ENCODE assay signal across 19 cellular contexts in genomic region chr12:131088701-131089525, GRCh38.
DNase-seq lines count a peak whose midpoint lies in the region; ATAC-seq and TF ChIP-seq lines count a peak whose summit lies in the region.
"Had no signal": no experiment of that assay in that cellular context is flagged by ENCODE, and none has a peak within 500 bp of the region (broad histone marks: within the 10 kb centered on the region; RNA-seq: fewer than 3 reads in every experiment).

No MANE protein-coding gene starts in this region.

- no peak overlapping the region for H3K14ac ChIP-seq in neuronal stem cell (ENCODE audit: low read length)

- peaks cover 11% of the 10 kb centered on the region for H3K27me3 Mint-ChIP-seq in chondrocyte (ENCODE audit: low read depth)

- no peaks in the 10 kb centered on the region for H3K79me1 ChIP-seq in neuronal stem cell (ENCODE audit: low read depth, low read length)

- no peak overlapping the region for H3K27ac ChIP-seq in neuronal stem cell (replicated peaks; ENCODE audit: low read length)
- H3K27ac ChIP-seq: C4-2B, foreskin keratinocyte, PC-9 had no signal

- peak overlapping the region; percentile 65 for H2AK5ac ChIP-seq in neuronal stem cell (ENCODE audit: low read depth, low read length)

- no peak overlapping the region for H3K4me3 Mint-ChIP-seq in chondrocyte (ENCODE audit: unreplicated experiment)

- no peaks in the 10 kb centered on the region for H3K9me3 Mint-ChIP-seq in chondrocyte (ENCODE audit: low read depth)
- H3K9me3 Mint-ChIP-seq: activated naive CD4-positive, alpha-beta T cell treated with anti-CD3 and anti-CD28 coated beads, Interleukin-2, amount 50 U/mL, for 72 hours had no signal

- no peak overlapping the region for H2AFZ ChIP-seq in neuronal stem cell (ENCODE audit: low read length)
- H2AFZ ChIP-seq: PC-9 had no signal

- H3K36me3 Mint-ChIP-seq in chondrocyte (ENCODE audit: low read depth): no peaks in the 10 kb centered on the region
- H3K36me3 Mint-ChIP-seq: activated naive CD4-positive, alpha-beta T cell treated with anti-CD3 and anti-CD28 coated beads, Interleukin-2, amount 50 U/mL, for 72 hours had no signal

- peak overlapping the region; percentile 8 for H4K8ac ChIP-seq in neuronal stem cell (ENCODE audit: low read depth, low read length)

- ATAC-seq in HG03520 (IDR thresholded peaks at IDR 0.05; ENCODE audit: unreplicated experiment): no peak
- ATAC-seq: activated naive CD4-positive, alpha-beta T cell treated with anti-CD3 and anti-CD28 coated beads, Interleukin-2, amount 50 U/mL, for 72 hours; foreskin keratinocyte; SK-N-SH treated with all-trans-retinoic acid at 6 μM for 48 hours had no signal

- H2BK5ac ChIP-seq in neuronal stem cell (ENCODE audit: low read length): no peak overlapping the region

- H2BK120ac ChIP-seq in neuronal stem cell (ENCODE audit: low read depth, low read length): no peak overlapping the region

- H3K27me3 ChIP-seq in neuronal stem cell (ENCODE audit: control insufficient read depth in 3 of 3, insufficient read depth in 3 of 3, low read depth in 1 of 3, low read length in 3 of 3): peaks cover 0 to 9% (median 0%) of the 10 kb centered on the region in 3 experiments
- H3K27me3 ChIP-seq: foreskin keratinocyte had no signal

- no CpG with 5 or more reads among the region's 28 CpGs for WGBS in neuronal stem cell (ENCODE audit: extremely low coverage in 2 of 2, insufficient read length in 2 of 2, insufficient replicate concordance in 1 of 2), 2 donors

- H3K4me1 Mint-ChIP-seq in chondrocyte (ENCODE audit: low read depth): peaks cover 4% of the 10 kb centered on the region

- no peak overlapping the region for H3K4me3 ChIP-seq in neuronal stem cell (ENCODE audit: low read length in 2 of 2)
- H3K4me3 ChIP-seq: PC-9 had no signal

- no peak overlapping the region for H3K4ac ChIP-seq in neuronal stem cell (ENCODE audit: low read length)

- no peak overlapping the region for H3K4me2 ChIP-seq in neuronal stem cell (ENCODE audit: insufficient read depth, low read length, poor library complexity, severe bottlenecking)
- H3K4me2 ChIP-seq: PC-9 had no signal

- peak; percentile 38 for DNase-seq in activated effector memory CD4-positive, alpha-beta T cell treated with anti-CD3 and anti-CD28 coated beads, Interleukin-2, amount 50 U/mL, for 16 hours
- no peak for DNase-seq in activated effector memory CD4-positive, alpha-beta T cell treated with Interleukin-2 at 50 U/mL for 16 hours
- DNase-seq in chondrocyte (ENCODE audit: low spot score): peak; percentile 70
- no peak for DNase-seq in neuronal stem cell (ENCODE audit: low spot score)
- DNase-seq in ureter (ENCODE audit: low spot score): peak; percentile 38
- no peak for DNase-seq in SW480 (ENCODE audit: low spot score)
- no peak for DNase-seq in NCI-H2107 treated with DMSO at 0.1 percent for 48 hours (lab: John Stamatoyannopoulos, UW; ENCODE audit: unreplicated experiment)
- DNase-seq: activated CD4-positive, alpha-beta T cell treated with anti-CD3 and anti-CD28 coated beads for 48 hours; cortex of kidney; DMS53; foreskin keratinocyte; NCI-H1436 treated with DMSO at 0.1 percent for 48 hours; NCI-H748 treated with DMSO at 0.1 percent for 48 hours; stimulated activated CD4-positive, alpha-beta T cell treated with anti-CD3 and anti-CD28 coated beads, Interleukin-4, amount 100 ng/mL, for 1 hour had no signal

- H3K27ac Mint-ChIP-seq in chondrocyte (ENCODE audit: unreplicated experiment): no peak overlapping the region
- H3K27ac Mint-ChIP-seq: activated naive CD4-positive, alpha-beta T cell treated with anti-CD3 and anti-CD28 coated beads, Interleukin-2, amount 50 U/mL, for 72 hours had no signal

- no peaks in the 10 kb centered on the region for H3K9me3 ChIP-seq in neuronal stem cell (replicated peaks in 1 of 2; ENCODE audit: control insufficient read depth in 2 of 2, insufficient read depth in 1 of 2, low read depth in 1 of 2, low read length in 2 of 2)

- H3K36me3 ChIP-seq in neuronal stem cell (replicated peaks in 1 of 2; ENCODE audit: control insufficient read depth in 2 of 2, insufficient read depth in 2 of 2, low read length in 2 of 2): no peaks in the 10 kb centered on the region

- peaks cover 0 to 3% of the 10 kb centered on the region in 2 donors for H3K4me1 ChIP-seq in neuronal stem cell (ENCODE audit: control insufficient read depth in 2 of 2, insufficient read depth in 1 of 2, low read depth in 1 of 2, low read length in 2 of 2)
- H3K4me1 ChIP-seq: foreskin keratinocyte had no signal

- no peak for TF ChIP-seq CTCF in chondrocyte (IDR thresholded peaks at IDR 0.05)

- H3K18ac ChIP-seq in neuronal stem cell (ENCODE audit: low read length): peak overlapping the region; percentile 91

- H3K23ac ChIP-seq in neuronal stem cell (ENCODE audit: low read depth, low read length, poor library complexity): peak overlapping the region; percentile 60

- no peak overlapping the region for H2BK12ac ChIP-seq in neuronal stem cell (ENCODE audit: low read length)

- no peak overlapping the region for H4K91ac ChIP-seq in neuronal stem cell (ENCODE audit: low read depth, low read length, poor library complexity)

- peak overlapping the region; percentile 70 for H2BK15ac ChIP-seq in neuronal stem cell (ENCODE audit: low read length)

- peak overlapping the region; percentile 54 for H3K9ac ChIP-seq in neuronal stem cell (ENCODE audit: low read depth, low read length, poor library complexity)

Comparison
In these comparisons a context has a peak if more than half of its experiments do, and no peak if none do; other contexts are left out.
1. DNase-seq: peak in activated effector memory CD4-positive, alpha-beta T cell treated with anti-CD3 and anti-CD28 coated beads, Interleukin-2, amount 50 U/mL, for 16 hours (single experiment), chondrocyte (single experiment) and ureter (single experiment); none in activated effector memory CD4-positive, alpha-beta T cell treated with Interleukin-2 at 50 U/mL for 16 hours (single experiment), neuronal stem cell (single experiment), SW480 (single experiment) and NCI-H2107 treated with DMSO at 0.1 percent for 48 hours (single experiment).